21 cellular contexts compared by ENCODE assay signal in the genomic region with DNA sequence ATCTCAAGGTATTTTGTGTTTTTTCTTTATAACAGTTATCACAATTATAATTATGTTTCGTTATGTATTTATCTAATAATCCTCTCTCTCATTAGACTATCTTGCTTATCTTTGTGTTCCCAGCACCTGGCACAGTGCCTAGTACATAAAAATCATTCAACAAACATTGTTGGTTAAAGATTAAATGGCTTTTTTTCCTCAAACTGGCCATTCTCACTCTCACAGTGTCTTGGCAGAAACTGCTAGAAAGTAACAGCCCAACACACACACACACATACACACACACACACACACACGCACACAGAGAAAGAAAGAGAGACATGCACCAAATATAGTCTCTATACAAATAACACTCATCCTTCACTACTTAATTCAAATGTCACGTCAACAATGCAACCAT. TPM values are rescaled to one million over a fixed set of nuclear protein-coding genes. Genes with fewer than 3 reads are reported as not detected.
"Had no signal": no experiment of that assay in that cellular context is flagged by ENCODE, and none has a peak within 500 bp of the region (broad histone marks: within the 10 kb centered on the region; RNA-seq: fewer than 3 reads in every experiment).

No MANE protein-coding gene starts in this region.

- H3K4me1 ChIP-seq: breast epithelium had no signal

- ATAC-seq: activated CD4-positive, CD25-positive, alpha-beta regulatory T cell treated with anti-CD3 and anti-CD28 coated beads, Interleukin-2, amount 50 U/mL, for 24 hours; stimulated activated naive CD8-positive, alpha-beta T cell treated with anti-CD3 and anti-CD28 coated beads, Interleukin-15, Interleukin-2, amounts not matched to agents 100 U/mL and 50 U/mL, for 24 hours had no signal

- DNase-seq: activated naive CD4-positive, alpha-beta T cell; activated T-cell treated with anti-CD3 and anti-CD28 coated beads for 4 hours; anterior cingulate cortex; cerebellar nuclear complex; dermis blood vessel endothelial cell; hippocampal formation; kidney; lower lobe of right lung; naive B cell; posterior cingulate gyrus; stimulated activated CD4-positive, alpha-beta T cell treated with anti-CD3 and anti-CD28 coated beads, Interleukin-4, amount 100 ng/mL, for 4 hours; stimulated activated naive CD8-positive, alpha-beta T cell treated with anti-CD3 and anti-CD28 coated beads, Interleukin-15, Interleukin-2, amounts not matched to agents 100 U/mL and 50 U/mL, for 24 hours had no signal

- H3K36me3 ChIP-seq: breast epithelium, lower lobe of right lung, right atrium auricular region, SJSA1 had no signal

- H3K4me3 ChIP-seq: breast epithelium, lower lobe of right lung, right atrium auricular region, SJSA1, skin epidermis had no signal

- H3K27ac ChIP-seq: breast epithelium, lower lobe of right lung, right atrium auricular region, SJSA1 had no signal

- H3K27me3 ChIP-seq: breast epithelium, right atrium auricular region, SJSA1 had no signal

- H3K9me3 ChIP-seq: breast epithelium, lower lobe of right lung, right atrium auricular region, SJSA1 had no signal

RNA-seq across cellular contexts. Expression of a gene that starts 36.8 kb away (rescaled TPM):
- total RNA-seq: breast epithelium, dermis blood vessel endothelial cell, glomerular endothelial cell, kidney, lower lobe of right lung, right atrium auricular region, SJSA1, temporal lobe, ureter had no signal
- polyA plus RNA-seq: esophagus had no signal

RNA-seq across cellular contexts. Expression of a gene that starts 47.3 kb away (rescaled TPM):
- total RNA-seq: breast epithelium, dermis blood vessel endothelial cell, glomerular endothelial cell, kidney, lower lobe of right lung, right atrium auricular region, SJSA1, temporal lobe, ureter had no signal
- polyA plus RNA-seq: esophagus had no signal
